In genomic region chr12:10365716-10366433, GRCh38 we compare ENCODE assay signal across 1 cellular context.
TF ChIP-seq lines count a peak whose summit lies in the region.

No MANE protein-coding gene starts in this region.

TF ChIP-seq in GM12878, 131 proteins besides CTCF, POLR2A, EP300 and RAD21:
- TF ChIP-seq ATF7 (IDR thresholded peaks at IDR 0.05; ENCODE audit: low read depth): no peak
- TF ChIP-seq, protein P1, sequence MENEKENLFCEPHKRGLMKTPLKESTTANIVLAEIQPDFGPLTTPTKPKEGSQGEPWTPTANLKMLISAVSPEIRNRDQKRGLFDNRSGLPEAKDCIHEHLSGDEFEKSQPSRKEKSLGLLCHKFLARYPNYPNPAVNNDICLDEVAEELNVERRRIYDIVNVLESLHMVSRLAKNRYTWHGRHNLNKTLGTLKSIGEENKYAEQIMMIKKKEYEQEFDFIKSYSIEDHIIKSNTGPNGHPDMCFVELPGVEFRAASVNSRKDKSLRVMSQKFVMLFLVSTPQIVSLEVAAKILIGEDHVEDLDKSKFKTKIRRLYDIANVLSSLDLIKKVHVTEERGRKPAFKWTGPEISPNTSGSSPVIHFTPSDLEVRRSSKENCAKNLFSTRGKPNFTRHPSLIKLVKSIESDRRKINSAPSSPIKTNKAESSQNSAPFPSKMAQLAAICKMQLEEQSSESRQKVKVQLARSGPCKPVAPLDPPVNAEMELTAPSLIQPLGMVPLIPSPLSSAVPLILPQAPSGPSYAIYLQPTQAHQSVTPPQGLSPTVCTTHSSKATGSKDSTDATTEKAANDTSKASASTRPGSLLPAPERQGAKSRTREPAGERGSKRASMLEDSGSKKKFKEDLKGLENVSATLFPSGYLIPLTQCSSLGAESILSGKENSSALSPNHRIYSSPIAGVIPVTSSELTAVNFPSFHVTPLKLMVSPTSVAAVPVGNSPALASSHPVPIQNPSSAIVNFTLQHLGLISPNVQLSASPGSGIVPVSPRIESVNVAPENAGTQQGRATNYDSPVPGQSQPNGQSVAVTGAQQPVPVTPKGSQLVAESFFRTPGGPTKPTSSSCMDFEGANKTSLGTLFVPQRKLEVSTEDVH (IDR thresholded peaks at IDR 0.05; ENCODE audit: low read depth, partially characterized antibody): no peak
- no peak for TF ChIP-seq CBX5 (IDR thresholded peaks at IDR 0.05; ENCODE audit: low read depth)
- no peak for TF ChIP-seq CHD2 (IDR thresholded peaks at IDR 0.05; ENCODE audit: borderline replicate concordance, low read depth, low read length)
